ENCODE assay signal across 33 cellular contexts in genomic region chr1:89735449-89735848, GRCh38.
"Had no signal": no experiment of that assay in that cellular context is flagged by ENCODE, and none has a peak within 500 bp of the region (broad histone marks: within the 10 kb centered on the region; RNA-seq: fewer than 3 reads in every experiment).

No MANE protein-coding gene starts in this region.

- ATAC-seq: activated CD8-positive, alpha-beta memory T cell treated with anti-CD3 and anti-CD28 coated beads, Interleukin-2, amount 10 ng/mL, durations not matched to agents 7 days and 5 days; activated T-cell treated with anti-CD3 and anti-CD28 coated beads, Interleukin-2, amount 50 U/mL, for 72 hours; activated T-helper 17 cell treated with anti-CD3 and anti-CD28 coated beads, Interleukin-2, amount 50 U/mL, for 72 hours; body of pancreas; Panc1 had no signal

- H3K27ac ChIP-seq: ascending aorta, body of pancreas, breast epithelium, SJCRH30, SK-N-MC, VCaP had no signal

- H3K4me3 ChIP-seq: ascending aorta, body of pancreas, breast epithelium, SJCRH30, SK-N-MC had no signal

- H3K9me3 ChIP-seq: ascending aorta, body of pancreas, breast epithelium, SJCRH30 had no signal

- H3K27me3 ChIP-seq: ascending aorta, body of pancreas, breast epithelium, SJCRH30 had no signal

- DNase-seq: activated B cell treated with CpG ODN at 0.5 μM for 24 hours; activated CD4-positive, alpha-beta memory T cell treated with anti-CD3 and anti-CD28 coated beads, Interleukin-2, amount 10 ng/mL, durations not matched to agents 7 days and 5 days; activated CD4-positive, alpha-beta T cell treated with anti-CD3 and anti-CD28 coated beads for 48 hours; activated CD4-positive, CD25-positive, alpha-beta regulatory T cell treated with anti-CD3 and anti-CD28 coated beads, Interleukin-2, amount 50 U/mL, for 72 hours; activated CD8-positive, alpha-beta memory T cell treated with anti-CD3 and anti-CD28 coated beads for 24 hours; activated CD8-positive, alpha-beta memory T cell treated with anti-CD3 and anti-CD28 coated beads, Interleukin-2, amount 10 ng/mL, durations not matched to agents 7 days and 5 days; activated CD8-positive, alpha-beta memory T cell treated with anti-CD3 and anti-CD28 coated beads, Interleukin-2, amount 50 U/mL, for 48 hours; activated effector memory CD4-positive, alpha-beta T cell treated with anti-CD3 and anti-CD28 coated beads, Interleukin-2, amount 50 U/mL, for 16 hours; activated naive CD4-positive, alpha-beta T cell; activated naive CD4-positive, alpha-beta T cell treated with anti-CD3 and anti-CD28 coated beads, Interleukin-2, amount 50 U/mL, for 16 hours; activated naive CD8-positive, alpha-beta T cell treated with anti-CD3 and anti-CD28 coated beads for 36 hours; activated T-cell treated with anti-CD3 and anti-CD28 coated beads, Interleukin-2, amount 50 U/mL, for 72 hours; amygdala; body of pancreas; Kasumi-1; KG1; NCI-H1092 treated with DMSO at 0.1 percent for 48 hours; NCI-H1417; NCI-H146; NCI-H187; NCI-H2081 treated with DMSO at 0.1 percent for 48 hours; NCI-H226; NCI-H446 treated with DMSO at 0.1 percent for 48 hours; NCI-H524; SHP77; SJCRH30; T1000 had no signal

- H3K36me3 ChIP-seq: ascending aorta, breast epithelium, SJCRH30 had no signal

- H3K4me1 ChIP-seq: ascending aorta, body of pancreas, breast epithelium, SJCRH30 had no signal
